1 cellular context compared by ENCODE assay signal in genomic region chr2:226649871-226650660, GRCh38.
TF ChIP-seq lines count a peak whose summit lies in the region.

No MANE protein-coding gene starts in this region.

TF ChIP-seq in HepG2, 621 proteins besides CTCF, POLR2A, EP300 and RAD21 (continued from another document and continues in another):
- TF ChIP-seq HINFP (CRISPR knock-in tag; IDR thresholded peaks at IDR 0.05; ENCODE audit: low read depth), result peak; percentile 80; the same call in 1 of the 2 replicates
- 0 out of 2 replicates have a peak, but pooled peaks have one; percentile 41 for TF ChIP-seq FOXA1 (IDR thresholded peaks at IDR 0.05)
- peak; percentile 96 for TF ChIP-seq FOXA1 (CRISPR knock-in tag; IDR thresholded peaks at IDR 0.05)
- TF ChIP-seq, protein P1, sequence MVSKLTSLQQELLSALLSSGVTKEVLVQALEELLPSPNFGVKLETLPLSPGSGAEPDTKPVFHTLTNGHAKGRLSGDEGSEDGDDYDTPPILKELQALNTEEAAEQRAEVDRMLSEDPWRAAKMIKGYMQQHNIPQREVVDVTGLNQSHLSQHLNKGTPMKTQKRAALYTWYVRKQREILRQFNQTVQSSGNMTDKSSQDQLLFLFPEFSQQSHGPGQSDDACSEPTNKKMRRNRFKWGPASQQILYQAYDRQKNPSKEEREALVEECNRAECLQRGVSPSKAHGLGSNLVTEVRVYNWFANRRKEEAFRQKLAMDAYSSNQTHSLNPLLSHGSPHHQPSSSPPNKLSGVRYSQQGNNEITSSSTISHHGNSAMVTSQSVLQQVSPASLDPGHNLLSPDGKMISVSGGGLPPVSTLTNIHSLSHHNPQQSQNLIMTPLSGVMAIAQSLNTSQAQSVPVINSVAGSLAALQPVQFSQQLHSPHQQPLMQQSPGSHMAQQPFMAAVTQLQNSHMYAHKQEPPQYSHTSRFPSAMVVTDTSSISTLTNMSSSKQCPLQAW (CRISPR knock-in tag; IDR thresholded peaks at IDR 0.05), result peak; percentile 91
- TF ChIP-seq NR2F1 (CRISPR knock-in tag; IDR thresholded peaks at IDR 0.05), result 0 out of 4 replicates have a peak, but pooled peaks of 1 of the 2 experiments have one; percentile 17
- TF ChIP-seq, protein P2, sequence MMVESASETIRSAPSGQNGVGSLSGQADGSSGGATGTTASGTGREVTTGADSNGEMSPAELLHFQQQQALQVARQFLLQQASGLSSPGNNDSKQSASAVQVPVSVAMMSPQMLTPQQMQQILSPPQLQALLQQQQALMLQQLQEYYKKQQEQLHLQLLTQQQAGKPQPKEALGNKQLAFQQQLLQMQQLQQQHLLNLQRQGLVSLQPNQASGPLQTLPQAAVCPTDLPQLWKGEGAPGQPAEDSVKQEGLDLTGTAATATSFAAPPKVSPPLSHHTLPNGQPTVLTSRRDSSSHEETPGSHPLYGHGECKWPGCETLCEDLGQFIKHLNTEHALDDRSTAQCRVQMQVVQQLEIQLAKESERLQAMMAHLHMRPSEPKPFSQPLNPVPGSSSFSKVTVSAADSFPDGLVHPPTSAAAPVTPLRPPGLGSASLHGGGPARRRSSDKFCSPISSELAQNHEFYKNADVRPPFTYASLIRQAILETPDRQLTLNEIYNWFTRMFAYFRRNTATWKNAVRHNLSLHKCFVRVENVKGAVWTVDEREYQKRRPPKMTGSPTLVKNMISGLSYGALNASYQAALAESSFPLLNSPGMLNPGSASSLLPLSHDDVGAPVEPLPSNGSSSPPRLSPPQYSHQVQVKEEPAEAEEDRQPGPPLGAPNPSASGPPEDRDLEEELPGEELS (CRISPR knock-in tag; IDR thresholded peaks at IDR 0.05), result peak; percentile 98
- peak; percentile 92 for TF ChIP-seq ZNF792 (CRISPR knock-in tag; IDR thresholded peaks at IDR 0.05)
- peak; percentile 79 for TF ChIP-seq NAIF1 (CRISPR knock-in tag; IDR thresholded peaks at IDR 0.05; ENCODE audit: borderline replicate concordance)
- peak; percentile 79; the same call in 1 of the 2 replicates for TF ChIP-seq YEATS2 (CRISPR knock-in tag; IDR thresholded peaks at IDR 0.05; ENCODE audit: borderline replicate concordance)
- peak; percentile 98 for TF ChIP-seq ZNF280D (CRISPR knock-in tag; IDR thresholded peaks at IDR 0.05)
- 0 out of 2 replicates have a peak, but pooled peaks have one; percentile 26 for TF ChIP-seq NR2F6 (IDR thresholded peaks at IDR 0.05)
- peak; percentile 69; the same call in 1 of the 2 replicates for TF ChIP-seq NR2F6 (CRISPR knock-in tag; IDR thresholded peaks at IDR 0.05)
- TF ChIP-seq ZNF496 (CRISPR knock-in tag; IDR thresholded peaks at IDR 0.05; ENCODE audit: insufficient replicate concordance), result no peak
- peak; percentile 99 for TF ChIP-seq ZBTB38 (CRISPR knock-in tag; IDR thresholded peaks at IDR 0.05)
- TF ChIP-seq AGO1 (IDR thresholded peaks at IDR 0.05; ENCODE audit: low read depth, low read length, poor library complexity, severe bottlenecking), result no peak
- no peak for TF ChIP-seq ZNF879 (CRISPR knock-in tag; IDR thresholded peaks at IDR 0.05)
- TF ChIP-seq MED1 (CRISPR knock-in tag; IDR thresholded peaks at IDR 0.05), result peak; percentile 99
- no peak for TF ChIP-seq ZNF850 (CRISPR knock-in tag; conservative IDR thresholded peaks at IDR 0.05)
- 0 out of 2 replicates have a peak, but pooled peaks have one; percentile 39 for TF ChIP-seq DNMT3B (CRISPR knock-in tag; conservative IDR thresholded peaks at IDR 0.05)
- TF ChIP-seq XRCC5 (optimal IDR thresholded peaks at IDR 0.05; ENCODE audit: low read length), result peak; percentile 87
- TF ChIP-seq TOE1 (CRISPR knock-in tag; IDR thresholded peaks at IDR 0.05), result no peak
- TF ChIP-seq ELF3 (CRISPR knock-in tag; IDR thresholded peaks at IDR 0.05), result peak; percentile 99
- TF ChIP-seq, protein P3, sequence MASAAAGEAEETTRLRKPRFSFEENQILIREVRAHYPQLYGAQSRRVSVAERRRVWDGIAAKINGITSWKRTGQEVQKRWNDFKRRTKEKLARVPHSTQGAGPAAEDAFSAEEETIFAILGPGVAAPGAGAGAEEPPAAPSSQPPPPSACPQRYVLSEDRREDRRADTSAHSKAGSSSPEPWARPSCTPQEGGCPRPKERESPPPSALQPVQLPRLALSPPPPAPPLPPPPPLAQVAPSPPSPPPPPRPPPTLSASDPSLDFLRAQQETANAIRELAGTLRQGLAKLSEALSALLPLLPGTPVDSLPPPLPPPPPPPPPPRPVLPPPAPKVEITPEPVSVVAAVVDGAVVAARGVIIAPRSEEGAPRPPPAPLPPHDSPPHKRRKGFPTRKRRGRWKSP (CRISPR knock-in tag; IDR thresholded peaks at IDR 0.05), result peak; percentile 74; the same call in 1 of the 2 replicates
- TF ChIP-seq ZNF160 (CRISPR knock-in tag; IDR thresholded peaks at IDR 0.05), result peak; percentile 80; the same call in 1 of the 2 replicates
- TF ChIP-seq ZNF20 (CRISPR knock-in tag; IDR thresholded peaks at IDR 0.05), result no peak
- TF ChIP-seq, protein P4, sequence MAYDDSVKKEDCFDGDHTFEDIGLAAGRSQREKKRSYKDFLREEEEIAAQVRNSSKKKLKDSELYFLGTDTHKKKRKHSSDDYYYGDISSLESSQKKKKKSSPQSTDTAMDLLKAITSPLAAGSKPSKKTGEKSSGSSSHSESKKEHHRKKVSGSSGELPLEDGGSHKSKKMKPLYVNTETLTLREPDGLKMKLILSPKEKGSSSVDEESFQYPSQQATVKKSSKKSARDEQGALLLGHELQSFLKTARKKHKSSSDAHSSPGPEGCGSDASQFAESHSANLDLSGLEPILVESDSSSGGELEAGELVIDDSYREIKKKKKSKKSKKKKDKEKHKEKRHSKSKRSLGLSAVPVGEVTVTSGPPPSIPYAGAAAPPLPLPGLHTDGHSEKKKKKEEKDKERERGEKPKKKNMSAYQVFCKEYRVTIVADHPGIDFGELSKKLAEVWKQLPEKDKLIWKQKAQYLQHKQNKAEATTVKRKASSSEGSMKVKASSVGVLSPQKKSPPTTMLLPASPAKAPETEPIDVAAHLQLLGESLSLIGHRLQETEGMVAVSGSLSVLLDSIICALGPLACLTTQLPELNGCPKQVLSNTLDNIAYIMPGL (CRISPR knock-in tag; IDR thresholded peaks at IDR 0.05; ENCODE audit: borderline replicate concordance in 1 of 2, low read depth in 1 of 2), result 0 out of 4 replicates have a peak, but pooled peaks have one; percentile 20 to 75
- no peak for TF ChIP-seq ZNF749 (CRISPR knock-in tag; IDR thresholded peaks at IDR 0.05; ENCODE audit: borderline replicate concordance)
- TF ChIP-seq FOXJ3 (CRISPR knock-in tag; IDR thresholded peaks at IDR 0.05; ENCODE audit: borderline replicate concordance), result peak; percentile 68
- peak; percentile 61; the same call in 1 of the 2 replicates for TF ChIP-seq SP5 (CRISPR knock-in tag; IDR thresholded peaks at IDR 0.05; ENCODE audit: borderline replicate concordance, low read depth)
- TF ChIP-seq BRCA1 (CRISPR knock-in tag; IDR thresholded peaks at IDR 0.05), result peak; percentile 76; the same call in 1 of the 2 replicates
- TF ChIP-seq BORCS8-MEF2B (CRISPR knock-in tag; IDR thresholded peaks at IDR 0.05), result peak; percentile 87
- TF ChIP-seq, protein P5, sequence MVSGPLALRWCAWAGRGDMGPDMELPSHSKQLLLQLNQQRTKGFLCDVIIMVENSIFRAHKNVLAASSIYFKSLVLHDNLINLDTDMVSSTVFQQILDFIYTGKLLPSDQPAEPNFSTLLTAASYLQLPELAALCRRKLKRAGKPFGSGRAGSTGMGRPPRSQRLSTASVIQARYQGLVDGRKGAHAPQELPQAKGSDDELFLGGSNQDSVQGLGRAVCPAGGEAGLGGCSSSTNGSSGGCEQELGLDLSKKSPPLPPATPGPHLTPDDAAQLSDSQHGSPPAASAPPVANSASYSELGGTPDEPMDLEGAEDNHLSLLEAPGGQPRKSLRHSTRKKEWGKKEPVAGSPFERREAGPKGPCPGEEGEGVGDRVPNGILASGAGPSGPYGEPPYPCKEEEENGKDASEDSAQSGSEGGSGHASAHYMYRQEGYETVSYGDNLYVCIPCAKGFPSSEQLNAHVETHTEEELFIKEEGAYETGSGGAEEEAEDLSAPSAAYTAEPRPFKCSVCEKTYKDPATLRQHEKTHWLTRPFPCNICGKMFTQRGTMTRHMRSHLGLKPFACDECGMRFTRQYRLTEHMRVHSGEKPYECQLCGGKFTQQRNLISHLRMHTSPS (CRISPR knock-in tag; IDR thresholded peaks at IDR 0.05; ENCODE audit: low read depth), result peak; percentile 48; the same call in 1 of the 2 replicates
- TF ChIP-seq, protein P6, sequence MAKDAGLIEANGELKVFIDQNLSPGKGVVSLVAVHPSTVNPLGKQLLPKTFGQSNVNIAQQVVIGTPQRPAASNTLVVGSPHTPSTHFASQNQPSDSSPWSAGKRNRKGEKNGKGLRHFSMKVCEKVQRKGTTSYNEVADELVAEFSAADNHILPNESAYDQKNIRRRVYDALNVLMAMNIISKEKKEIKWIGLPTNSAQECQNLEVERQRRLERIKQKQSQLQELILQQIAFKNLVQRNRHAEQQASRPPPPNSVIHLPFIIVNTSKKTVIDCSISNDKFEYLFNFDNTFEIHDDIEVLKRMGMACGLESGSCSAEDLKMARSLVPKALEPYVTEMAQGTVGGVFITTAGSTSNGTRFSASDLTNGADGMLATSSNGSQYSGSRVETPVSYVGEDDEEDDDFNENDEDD (CRISPR knock-in tag; IDR thresholded peaks at IDR 0.05; ENCODE audit: borderline replicate concordance), result peak; percentile 62
- no peak for TF ChIP-seq NCOA1 (CRISPR knock-in tag; IDR thresholded peaks at IDR 0.05)
- TF ChIP-seq TRIM24 (CRISPR knock-in tag; IDR thresholded peaks at IDR 0.05), result peak; percentile 96
- TF ChIP-seq ZNF230 (CRISPR knock-in tag; IDR thresholded peaks at IDR 0.05), result no peak; the same call in 1 of the 2 replicates
- peak; percentile 83; the same call in 1 of the 2 replicates for TF ChIP-seq MYC (CRISPR knock-in tag; IDR thresholded peaks at IDR 0.05; ENCODE audit: borderline replicate concordance)
- no peak for TF ChIP-seq ZNF235 (CRISPR knock-in tag; IDR thresholded peaks at IDR 0.05; ENCODE audit: borderline replicate concordance)
- TF ChIP-seq, protein P7, sequence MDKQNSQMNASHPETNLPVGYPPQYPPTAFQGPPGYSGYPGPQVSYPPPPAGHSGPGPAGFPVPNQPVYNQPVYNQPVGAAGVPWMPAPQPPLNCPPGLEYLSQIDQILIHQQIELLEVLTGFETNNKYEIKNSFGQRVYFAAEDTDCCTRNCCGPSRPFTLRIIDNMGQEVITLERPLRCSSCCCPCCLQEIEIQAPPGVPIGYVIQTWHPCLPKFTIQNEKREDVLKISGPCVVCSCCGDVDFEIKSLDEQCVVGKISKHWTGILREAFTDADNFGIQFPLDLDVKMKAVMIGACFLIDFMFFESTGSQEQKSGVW (CRISPR knock-in tag; IDR thresholded peaks at IDR 0.05; ENCODE audit: borderline replicate concordance), result peak; percentile 50; the same call in 1 of the 2 replicates
- TF ChIP-seq, protein P8, sequence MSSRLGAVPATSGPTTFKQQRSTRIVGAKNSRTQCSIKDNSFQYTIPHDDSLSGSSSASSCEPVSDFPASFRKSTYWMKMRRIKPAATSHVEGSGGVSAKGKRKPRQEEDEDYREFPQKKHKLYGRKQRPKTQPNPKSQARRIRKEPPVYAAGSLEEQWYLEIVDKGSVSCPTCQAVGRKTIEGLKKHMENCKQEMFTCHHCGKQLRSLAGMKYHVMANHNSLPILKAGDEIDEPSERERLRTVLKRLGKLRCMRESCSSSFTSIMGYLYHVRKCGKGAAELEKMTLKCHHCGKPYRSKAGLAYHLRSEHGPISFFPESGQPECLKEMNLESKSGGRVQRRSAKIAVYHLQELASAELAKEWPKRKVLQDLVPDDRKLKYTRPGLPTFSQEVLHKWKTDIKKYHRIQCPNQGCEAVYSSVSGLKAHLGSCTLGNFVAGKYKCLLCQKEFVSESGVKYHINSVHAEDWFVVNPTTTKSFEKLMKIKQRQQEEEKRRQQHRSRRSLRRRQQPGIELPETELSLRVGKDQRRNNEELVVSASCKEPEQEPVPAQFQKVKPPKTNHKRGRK (CRISPR knock-in tag; IDR thresholded peaks at IDR 0.05), result 0 out of 2 replicates have a peak, but pooled peaks have one; percentile 66
- no peak for TF ChIP-seq MAFG (CRISPR knock-in tag; IDR thresholded peaks at IDR 0.05)
- peak; percentile 63; the same call in 1 of the 2 replicates for TF ChIP-seq ATF7-NPFF (CRISPR knock-in tag; IDR thresholded peaks at IDR 0.05; ENCODE audit: low read depth)
- TF ChIP-seq ZSCAN31 (CRISPR knock-in tag; IDR thresholded peaks at IDR 0.05; ENCODE audit: low read depth), result peak; percentile 84
- TF ChIP-seq TARDBP (CRISPR knock-in tag; IDR thresholded peaks at IDR 0.05), result peak; percentile 87; the same call in 1 of the 2 replicates
- no peak for TF ChIP-seq SIN3A (IDR thresholded peaks at IDR 0.05; ENCODE audit: borderline replicate concordance, low read depth, low read length)
- TF ChIP-seq BCL3 (CRISPR knock-in tag; IDR thresholded peaks at IDR 0.05), result peak; percentile 83
